Comparison of ENCODE assay signal across 31 cellular contexts in the genomic region with DNA sequence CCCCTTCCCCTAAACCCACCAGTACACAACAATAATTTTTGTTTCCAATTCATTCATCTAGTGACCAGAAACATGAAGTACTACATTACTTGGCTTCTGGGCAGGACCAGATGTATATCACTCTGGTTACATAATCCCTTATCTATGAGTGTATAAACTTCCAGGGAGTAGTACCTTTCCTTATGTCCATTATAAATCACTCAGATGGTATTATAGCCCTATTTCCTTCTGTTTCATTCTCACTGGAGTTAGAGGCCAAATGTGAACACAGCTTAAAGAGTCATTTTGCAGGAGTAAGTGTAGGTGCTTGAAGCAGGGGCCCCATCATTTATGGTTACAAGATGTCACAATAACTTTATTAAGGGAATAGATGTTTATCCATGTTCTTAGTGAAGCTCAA.
"Had no signal": no experiment of that assay in that cellular context is flagged by ENCODE, and none has a peak within 500 bp of the region (broad histone marks: within the 10 kb centered on the region; RNA-seq: fewer than 3 reads in every experiment).

No MANE protein-coding gene starts in this region.

- ATAC-seq: activated CD4-positive, CD25-positive, alpha-beta regulatory T cell treated with anti-CD3 and anti-CD28 coated beads, Interleukin-2, amount 50 U/mL, for 24 hours; activated CD8-positive, alpha-beta T cell treated with anti-CD3 and anti-CD28 coated beads for 36 hours; activated naive CD8-positive, alpha-beta T cell treated with anti-CD3 and anti-CD28 coated beads, Interleukin-2, amount 50 U/mL, for 24 hours; activated T-cell treated with anti-CD3 and anti-CD28 coated beads, Interleukin-2, amount 50 U/mL, for 4 hours; activated T-helper 17 cell treated with anti-CD3 and anti-CD28 coated beads, Interleukin-2, amount 50 U/mL, for 72 hours; body of pancreas; foreskin keratinocyte; gastrocnemius medialis; heart left ventricle had no signal

- H3K4me1 Mint-ChIP-seq: activated B cell treated with CpG ODN at 0.5 μM for 24 hours; activated naive CD4-positive, alpha-beta T cell treated with anti-CD3 and anti-CD28 coated beads, Interleukin-2, amount 50 U/mL, for 24 hours; activated naive CD8-positive, alpha-beta T cell treated with anti-CD3 and anti-CD28 coated beads for 36 hours; activated naive CD8-positive, alpha-beta T cell treated with anti-CD3 and anti-CD28 coated beads, Interleukin-2, amount 50 U/mL, for 24 hours; activated T-helper 17 cell treated with anti-CD3 and anti-CD28 coated beads, Interleukin-2, amount 50 U/mL, for 72 hours had no signal

- H3K27me3 Mint-ChIP-seq: activated B cell treated with CpG ODN at 0.5 μM for 24 hours; activated CD8-positive, alpha-beta T cell treated with anti-CD3 and anti-CD28 coated beads for 36 hours; activated naive CD4-positive, alpha-beta T cell treated with anti-CD3 and anti-CD28 coated beads, Interleukin-2, amount 50 U/mL, for 24 hours; activated naive CD8-positive, alpha-beta T cell treated with anti-CD3 and anti-CD28 coated beads for 36 hours; activated naive CD8-positive, alpha-beta T cell treated with anti-CD3 and anti-CD28 coated beads, Interleukin-2, amount 50 U/mL, for 24 hours; activated T-helper 17 cell treated with anti-CD3 and anti-CD28 coated beads, Interleukin-2, amount 50 U/mL, for 72 hours; dendritic cell treated with granulocyte-macrophage colony-stimulating factor and Interleukin-4, amounts not matched to agents 40 ng/mL and 50 ng/mL, for 4 days had no signal

- H3K9me3 Mint-ChIP-seq: activated naive CD8-positive, alpha-beta T cell treated with anti-CD3 and anti-CD28 coated beads, Interleukin-2, amount 50 U/mL, for 24 hours had no signal

- H3K4me3 Mint-ChIP-seq: activated B cell treated with CpG ODN at 0.5 μM for 24 hours; activated CD8-positive, alpha-beta T cell treated with anti-CD3 and anti-CD28 coated beads for 36 hours; activated naive CD4-positive, alpha-beta T cell treated with anti-CD3 and anti-CD28 coated beads for 36 hours; activated naive CD4-positive, alpha-beta T cell treated with anti-CD3 and anti-CD28 coated beads, Interleukin-2, amount 50 U/mL, for 24 hours; activated naive CD8-positive, alpha-beta T cell treated with anti-CD3 and anti-CD28 coated beads for 36 hours; activated naive CD8-positive, alpha-beta T cell treated with anti-CD3 and anti-CD28 coated beads, Interleukin-2, amount 50 U/mL, for 24 hours; activated T-cell treated with anti-CD3 and anti-CD28 coated beads, Interleukin-2, amount 50 U/mL, for 4 hours; activated T-helper 17 cell treated with anti-CD3 and anti-CD28 coated beads, Interleukin-2, amount 50 U/mL, for 72 hours; dendritic cell treated with granulocyte-macrophage colony-stimulating factor and Interleukin-4, amounts not matched to agents 40 ng/mL and 50 ng/mL, for 4 days; endodermal cell had no signal

- FAIRE-seq: TTC549 had no signal

- H3K27ac Mint-ChIP-seq: activated B cell treated with CpG ODN at 0.5 μM for 24 hours; activated CD8-positive, alpha-beta T cell treated with anti-CD3 and anti-CD28 coated beads for 36 hours; activated naive CD4-positive, alpha-beta T cell treated with anti-CD3 and anti-CD28 coated beads for 36 hours; activated naive CD4-positive, alpha-beta T cell treated with anti-CD3 and anti-CD28 coated beads, Interleukin-2, amount 50 U/mL, for 24 hours; activated naive CD8-positive, alpha-beta T cell treated with anti-CD3 and anti-CD28 coated beads for 36 hours; activated naive CD8-positive, alpha-beta T cell treated with anti-CD3 and anti-CD28 coated beads, Interleukin-2, amount 50 U/mL, for 24 hours; activated T-helper 17 cell treated with anti-CD3 and anti-CD28 coated beads, Interleukin-2, amount 50 U/mL, for 72 hours; dendritic cell treated with granulocyte-macrophage colony-stimulating factor and Interleukin-4, amounts not matched to agents 40 ng/mL and 50 ng/mL, for 4 days; endodermal cell had no signal

- H3K36me3 Mint-ChIP-seq: activated naive CD4-positive, alpha-beta T cell treated with anti-CD3 and anti-CD28 coated beads, Interleukin-2, amount 50 U/mL, for 24 hours; activated naive CD8-positive, alpha-beta T cell treated with anti-CD3 and anti-CD28 coated beads for 36 hours had no signal

- DNase-seq: activated B cell treated with CpG ODN at 0.5 μM for 24 hours; activated CD4-positive, alpha-beta T cell treated with anti-CD3 and anti-CD28 coated beads for 48 hours; activated CD4-positive, alpha-beta T cell treated with anti-CD3 and anti-CD28 coated beads, Interleukin-2, amount 50 U/mL, for 1 hour; activated CD4-positive, alpha-beta T cell treated with anti-CD3 and anti-CD28 coated beads, Interleukin-2, amount 50 U/mL, for 48 hours; activated CD8-positive, alpha-beta memory T cell treated with anti-CD3 and anti-CD28 coated beads for 24 hours; activated CD8-positive, alpha-beta T cell treated with anti-CD3 and anti-CD28 coated beads for 36 hours; activated effector memory CD4-positive, alpha-beta T cell treated with Interleukin-2 at 50 U/mL for 16 hours; activated naive CD4-positive, alpha-beta T cell treated with anti-CD3 and anti-CD28 coated beads for 36 hours; activated naive CD8-positive, alpha-beta T cell treated with anti-CD3 and anti-CD28 coated beads for 36 hours; activated naive CD8-positive, alpha-beta T cell treated with anti-CD3 and anti-CD28 coated beads, Interleukin-2, amount 50 U/mL, for 24 hours; activated T-cell treated with anti-CD3 and anti-CD28 coated beads, Interleukin-2, amount 50 U/mL, for 4 hours; adrenal gland; amygdala; aorta; body of pancreas; caudate nucleus; colonic mucosa; dorsolateral prefrontal cortex; effector memory CD4-positive, alpha-beta T cell; endodermal cell; erythroblast; foreskin keratinocyte; gastrocnemius medialis; glutamatergic neuron; heart left ventricle; T-helper 2 cell had no signal
